ENCODE assay signal across 23 cellular contexts in genomic region chr17:34131386-34131785, GRCh38.
A peak's percentile ranks its signal among the peaks of the same experiment; 100 is the strongest.
DNase-seq lines count a peak whose midpoint lies in the region; ATAC-seq, FAIRE-seq and TF ChIP-seq lines count a peak whose summit lies in the region.
"Had no signal": no experiment of that assay in that cellular context is flagged by ENCODE, and none has a peak within 500 bp of the region (broad histone marks: within the 10 kb centered on the region; RNA-seq: fewer than 3 reads in every experiment).

No MANE protein-coding gene starts in this region.

- no peaks in the 10 kb centered on the region for H3K36me3 Mint-ChIP-seq in CD4-positive, alpha-beta T cell (ENCODE audit: low read depth)
- H3K36me3 Mint-ChIP-seq: CD14-positive monocyte; CD8-positive, alpha-beta T cell; IgD-negative memory B cell had no signal

- H3K9ac ChIP-seq in kidney (ENCODE audit: low read length in 2 of 2) = no peak overlapping the region
- H3K9ac ChIP-seq: BLaER1 had no signal

- H3K27me3 ChIP-seq in right atrium auricular region (no peaks in the 10 kb centered on the region), esophagus muscularis mucosa (peaks cover 0 to 11% (median 0%) of the 10 kb centered on the region in 4 donors), heart left ventricle (peaks cover 0 to 8% (median 0%) of the 10 kb centered on the region in 9 donors)
- no peaks in the 10 kb centered on the region for H3K27me3 ChIP-seq in CD4-positive, alpha-beta T cell (ENCODE audit: control insufficient read depth, insufficient read depth, low read length)
- H3K27me3 ChIP-seq: BLaER1 had no signal

- 92% methylated on average over 2 of the region's 3 CpGs for WGBS in esophagus muscularis mucosa
- 31 to 51% (median 46%) methylated on average over 3 of the region's 3 CpGs for WGBS in heart left ventricle, 4 donors

- TF ChIP-seq POLR2A in esophagus muscularis mucosa (IDR thresholded peaks at IDR 0.05; ENCODE audit: low read depth) (no peak), heart left ventricle (IDR thresholded peaks at IDR 0.05) (no peak)

- peaks cover 26% of the 10 kb centered on the region for H3K27me3 Mint-ChIP-seq in CD4-positive, alpha-beta T cell

- H3K4me1 ChIP-seq in right atrium auricular region = no peaks in the 10 kb centered on the region
- no peaks in the 10 kb centered on the region for H3K4me1 ChIP-seq in esophagus muscularis mucosa
- H3K4me1 ChIP-seq in heart left ventricle = peaks cover 0 to 11% (median 0%) of the 10 kb centered on the region in 12 donors
- H3K4me1 ChIP-seq in kidney (ENCODE audit: control insufficient read depth in 1 of 2, insufficient read depth in 1 of 2, low read depth in 1 of 2, low read length in 2 of 2) = no peaks in the 10 kb centered on the region
- H3K4me1 ChIP-seq: BLaER1 had no signal

- no peak for FAIRE-seq in kidney (lab: Jason Lieb, UNC)
- FAIRE-seq: GM12892, GM18507, HepG2 had no signal

- H3K9me3 ChIP-seq in right atrium auricular region = no peaks in the 10 kb centered on the region
- no peaks in the 10 kb centered on the region for H3K9me3 ChIP-seq in esophagus muscularis mucosa
- no peaks in the 10 kb centered on the region for H3K9me3 ChIP-seq in heart left ventricle
- H3K9me3 ChIP-seq in CD4-positive, alpha-beta T cell (ENCODE audit: control insufficient read depth, low read length) = no peaks in the 10 kb centered on the region
- no peaks in the 10 kb centered on the region for H3K9me3 ChIP-seq in kidney (ENCODE audit: control insufficient read depth in 1 of 2, low read length in 2 of 2)
- H3K9me3 ChIP-seq: BLaER1 had no signal

- DNase-seq in Right ventricle myocardium inferior (ENCODE audit: missing footprints) (peak; percentile 72), right atrium auricular region (ENCODE audit: low spot score) (no peak), esophagus muscularis mucosa (ENCODE audit: extremely low spot score) (peak; percentile 75), heart left ventricle (peak; percentile 41 to 74 (median 71)), islet precursor cell (peak; percentile 44), kidney (no peak)
- DNase-seq in CD4-positive, alpha-beta T cell = no peak
- DNase-seq: Calu3, DMS79, GDM1, H7, HFFc6 had no signal

- H3K36me3 ChIP-seq in right atrium auricular region (no peaks in the 10 kb centered on the region), esophagus muscularis mucosa (no peaks in the 10 kb centered on the region), heart left ventricle (no peaks in the 10 kb centered on the region), kidney (ENCODE audit: control insufficient read depth in 1 of 2, insufficient read depth in 2 of 2, low read length in 2 of 2) (no peaks in the 10 kb centered on the region)
- H3K36me3 ChIP-seq: BLaER1 had no signal

- H3K27ac ChIP-seq in right atrium auricular region = no peak overlapping the region
- H3K27ac ChIP-seq in esophagus muscularis mucosa (replicated peaks in 1 of 4) = no peak overlapping the region
- peak overlapping the region in 3 of 12 donors; percentile 5 to 69 (median 7) for H3K27ac ChIP-seq in heart left ventricle
- no peak overlapping the region for H3K27ac ChIP-seq in CD4-positive, alpha-beta T cell (ENCODE audit: low read depth, low read length)
- no peak overlapping the region for H3K27ac ChIP-seq in kidney (ENCODE audit: low read depth in 2 of 2, low read length in 2 of 2)
- H3K27ac ChIP-seq: 22Rv1, BLaER1 had no signal

- CTCF ChIA-PET in CD4-positive, alpha-beta T cell (lab: Charles Lee) = no interaction called here

- H3K27ac Mint-ChIP-seq in CD4-positive, alpha-beta T cell = no peak overlapping the region
- H3K27ac Mint-ChIP-seq: CD14-positive monocyte; CD8-positive, alpha-beta T cell; GM23338; HFFc6; IgD-negative memory B cell had no signal

- no peak for TF ChIP-seq CTCF in right atrium auricular region (IDR thresholded peaks at IDR 0.05)
- no peak for TF ChIP-seq CTCF in esophagus muscularis mucosa (IDR thresholded peaks at IDR 0.05)
- no peak for TF ChIP-seq CTCF in heart left ventricle (IDR thresholded peaks at IDR 0.05)
- no peak for TF ChIP-seq CTCF in CD4-positive, alpha-beta T cell (IDR thresholded peaks at IDR 0.05)
- TF ChIP-seq CTCF in kidney (IDR thresholded peaks at IDR 0.05; ENCODE audit: borderline replicate concordance, extremely low read depth, insufficient read depth) = no peak

- H3K4me3 ChIP-seq in right atrium auricular region (no peak overlapping the region), esophagus muscularis mucosa (no peak overlapping the region), heart left ventricle (no peak overlapping the region), kidney (ENCODE audit: low read length in 2 of 2) (no peak overlapping the region)
- H3K4me3 ChIP-seq: BLaER1, GM23338 had no signal

- no peak for TF ChIP-seq EP300 in esophagus muscularis mucosa (IDR thresholded peaks at IDR 0.05)

- H3K9me3 Mint-ChIP-seq in CD4-positive, alpha-beta T cell = no peaks in the 10 kb centered on the region
- H3K9me3 Mint-ChIP-seq: CD8-positive, alpha-beta T cell; GM23338 had no signal

- no peak overlapping the region for H3K4me3 Mint-ChIP-seq in CD4-positive, alpha-beta T cell
- H3K4me3 Mint-ChIP-seq: CD14-positive monocyte; CD8-positive, alpha-beta T cell; GM23338; HFFc6; IgD-negative memory B cell had no signal

- no peaks in the 10 kb centered on the region for H3K4me1 Mint-ChIP-seq in CD4-positive, alpha-beta T cell (ENCODE audit: low read depth)
- H3K4me1 Mint-ChIP-seq: CD14-positive monocyte, IgD-negative memory B cell had no signal

- intact Hi-C loops in Right ventricle myocardium inferior (cut with DNase I) (loop anchor here (5.0 kb wide), 1 partner anchor 149 kb away; no protein-coding TSS in a partner anchor), esophagus muscularis mucosa (cut with DNase I) (no loop called here), heart left ventricle (cut with DNase I) (no loop called here), kidney (cut with DNase I) (no loop called here)
- intact Hi-C loops in CD4-positive, alpha-beta T cell (cut with DNase I, micrococcal nuclease) = no loop called here

- ATAC-seq in Right ventricle myocardium inferior = peak; percentile 85
- peak; percentile 87 to 94 (median 91) for ATAC-seq in heart left ventricle
- no peak for ATAC-seq in CD4-positive, alpha-beta T cell (ENCODE audit: poor library complexity)
- no peak for ATAC-seq in HG02973 (IDR thresholded peaks at IDR 0.05; ENCODE audit: unreplicated experiment)
- ATAC-seq: CD8-positive, alpha-beta T cell; GM23338; HCT116; HepG2 had no signal

- POLR2A ChIA-PET in CD4-positive, alpha-beta T cell (lab: Charles Lee) = no interaction called here

Comparison
In these comparisons a context has a peak if more than half of its experiments do, and no peak if none do; other contexts are left out.
1. DNase-seq: peak in Right ventricle myocardium inferior (single experiment), esophagus muscularis mucosa (single experiment), heart left ventricle (5 of 5) and islet precursor cell (single experiment); none in right atrium auricular region (single experiment), CD4-positive, alpha-beta T cell (0 of 10) and kidney (single experiment).
2. ATAC-seq: peak in Right ventricle myocardium inferior (single experiment) and heart left ventricle (4 of 4); none in CD4-positive, alpha-beta T cell (single experiment) and HG02973 (single experiment).